ENCODE assay signal across 6 cellular contexts in the genomic region with DNA sequence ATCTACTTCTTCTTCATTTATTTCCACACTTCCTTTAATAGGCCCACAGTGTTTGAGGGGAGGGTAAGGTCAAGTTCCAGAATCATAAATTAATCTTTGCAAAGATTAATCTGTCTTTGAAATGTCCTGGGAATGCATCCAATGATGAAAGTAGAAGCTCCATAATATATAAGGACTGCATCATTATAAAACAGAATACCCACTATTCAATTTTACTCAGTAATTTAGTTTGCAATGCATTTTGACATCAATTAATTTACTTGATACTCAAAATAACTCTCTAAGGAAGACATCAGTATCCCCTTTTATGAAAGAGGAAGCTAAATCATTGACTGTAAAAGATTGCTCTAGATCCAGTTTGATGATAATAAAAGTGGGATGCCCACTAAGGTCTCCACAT.
"Had no signal": no experiment of that assay in that cellular context is flagged by ENCODE, and none has a peak within 500 bp of the region (broad histone marks: within the 10 kb centered on the region; RNA-seq: fewer than 3 reads in every experiment).

No MANE protein-coding gene starts in this region.

- ATAC-seq: HepG2, K562 had no signal

- H3K36me3 Mint-ChIP-seq: IgD-negative memory B cell had no signal

- DNase-seq: IMR-90 had no signal

- H3K27ac ChIP-seq: HL-60 had no signal

- FAIRE-seq: HepG2, HTR-8/SVneo, K562 had no signal

- H3K4me3 ChIP-seq: K562 had no signal

- H3K4me3 Mint-ChIP-seq: IgD-negative memory B cell had no signal

- H3K4me1 Mint-ChIP-seq: IgD-negative memory B cell had no signal

- H3K27me3 Mint-ChIP-seq: IgD-negative memory B cell had no signal

- H3K27ac Mint-ChIP-seq: IgD-negative memory B cell had no signal
